In the genomic region with DNA sequence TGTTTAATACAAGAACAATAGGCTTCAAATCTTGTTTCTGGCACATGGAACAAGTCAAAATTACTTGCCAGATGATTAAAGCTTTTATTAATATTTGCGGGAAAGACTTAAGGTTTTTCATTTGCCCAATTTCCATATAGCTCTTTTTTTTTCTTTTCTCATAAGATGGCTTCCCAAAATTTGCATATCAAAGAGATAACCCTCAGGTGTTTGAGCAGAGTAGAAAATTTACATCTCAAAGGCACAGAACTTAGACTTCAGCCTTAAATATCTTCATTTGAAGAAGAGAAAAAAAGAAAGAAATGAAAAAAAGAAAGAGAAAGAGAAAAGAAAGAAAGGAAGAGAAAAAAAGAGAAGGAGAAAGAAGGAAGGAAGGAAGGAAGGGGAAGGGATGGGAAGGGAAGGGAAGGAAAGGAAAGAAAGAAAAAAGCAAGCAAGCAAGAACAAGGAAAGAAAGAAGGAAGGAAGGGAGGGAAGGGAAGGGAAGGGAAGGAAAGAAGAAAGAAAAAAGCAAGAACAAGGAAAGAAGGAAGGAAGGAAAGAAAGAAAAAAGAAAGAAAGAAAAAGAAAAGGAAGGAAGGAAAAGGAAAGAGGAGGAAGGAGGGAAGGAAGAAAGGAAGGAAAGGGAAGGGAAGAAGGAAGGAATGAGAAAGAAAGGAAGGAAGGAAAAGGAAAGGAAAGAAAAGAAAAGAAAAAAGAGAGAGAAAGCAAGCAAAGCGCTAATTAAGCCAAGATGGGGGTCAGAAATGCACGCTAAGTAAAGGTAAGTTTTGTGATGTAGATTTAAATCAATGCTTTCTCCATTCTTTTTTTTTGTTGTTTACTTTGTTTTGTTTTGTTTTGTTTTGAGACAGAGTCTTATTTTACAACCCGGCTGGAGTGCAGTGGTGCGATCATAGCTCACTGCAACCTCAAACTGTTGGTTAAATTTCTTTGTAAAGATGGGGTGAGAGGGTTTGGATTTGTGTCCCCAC, we compare ENCODE assay signal across 1 cellular context.
TF ChIP-seq lines count a peak whose summit lies in the region.

No MANE protein-coding gene starts in this region.

TF ChIP-seq in K562, 482 proteins besides CTCF, POLR2A, EP300 and RAD21 (continued from another document and continues in another):
- TF ChIP-seq, protein P1, sequence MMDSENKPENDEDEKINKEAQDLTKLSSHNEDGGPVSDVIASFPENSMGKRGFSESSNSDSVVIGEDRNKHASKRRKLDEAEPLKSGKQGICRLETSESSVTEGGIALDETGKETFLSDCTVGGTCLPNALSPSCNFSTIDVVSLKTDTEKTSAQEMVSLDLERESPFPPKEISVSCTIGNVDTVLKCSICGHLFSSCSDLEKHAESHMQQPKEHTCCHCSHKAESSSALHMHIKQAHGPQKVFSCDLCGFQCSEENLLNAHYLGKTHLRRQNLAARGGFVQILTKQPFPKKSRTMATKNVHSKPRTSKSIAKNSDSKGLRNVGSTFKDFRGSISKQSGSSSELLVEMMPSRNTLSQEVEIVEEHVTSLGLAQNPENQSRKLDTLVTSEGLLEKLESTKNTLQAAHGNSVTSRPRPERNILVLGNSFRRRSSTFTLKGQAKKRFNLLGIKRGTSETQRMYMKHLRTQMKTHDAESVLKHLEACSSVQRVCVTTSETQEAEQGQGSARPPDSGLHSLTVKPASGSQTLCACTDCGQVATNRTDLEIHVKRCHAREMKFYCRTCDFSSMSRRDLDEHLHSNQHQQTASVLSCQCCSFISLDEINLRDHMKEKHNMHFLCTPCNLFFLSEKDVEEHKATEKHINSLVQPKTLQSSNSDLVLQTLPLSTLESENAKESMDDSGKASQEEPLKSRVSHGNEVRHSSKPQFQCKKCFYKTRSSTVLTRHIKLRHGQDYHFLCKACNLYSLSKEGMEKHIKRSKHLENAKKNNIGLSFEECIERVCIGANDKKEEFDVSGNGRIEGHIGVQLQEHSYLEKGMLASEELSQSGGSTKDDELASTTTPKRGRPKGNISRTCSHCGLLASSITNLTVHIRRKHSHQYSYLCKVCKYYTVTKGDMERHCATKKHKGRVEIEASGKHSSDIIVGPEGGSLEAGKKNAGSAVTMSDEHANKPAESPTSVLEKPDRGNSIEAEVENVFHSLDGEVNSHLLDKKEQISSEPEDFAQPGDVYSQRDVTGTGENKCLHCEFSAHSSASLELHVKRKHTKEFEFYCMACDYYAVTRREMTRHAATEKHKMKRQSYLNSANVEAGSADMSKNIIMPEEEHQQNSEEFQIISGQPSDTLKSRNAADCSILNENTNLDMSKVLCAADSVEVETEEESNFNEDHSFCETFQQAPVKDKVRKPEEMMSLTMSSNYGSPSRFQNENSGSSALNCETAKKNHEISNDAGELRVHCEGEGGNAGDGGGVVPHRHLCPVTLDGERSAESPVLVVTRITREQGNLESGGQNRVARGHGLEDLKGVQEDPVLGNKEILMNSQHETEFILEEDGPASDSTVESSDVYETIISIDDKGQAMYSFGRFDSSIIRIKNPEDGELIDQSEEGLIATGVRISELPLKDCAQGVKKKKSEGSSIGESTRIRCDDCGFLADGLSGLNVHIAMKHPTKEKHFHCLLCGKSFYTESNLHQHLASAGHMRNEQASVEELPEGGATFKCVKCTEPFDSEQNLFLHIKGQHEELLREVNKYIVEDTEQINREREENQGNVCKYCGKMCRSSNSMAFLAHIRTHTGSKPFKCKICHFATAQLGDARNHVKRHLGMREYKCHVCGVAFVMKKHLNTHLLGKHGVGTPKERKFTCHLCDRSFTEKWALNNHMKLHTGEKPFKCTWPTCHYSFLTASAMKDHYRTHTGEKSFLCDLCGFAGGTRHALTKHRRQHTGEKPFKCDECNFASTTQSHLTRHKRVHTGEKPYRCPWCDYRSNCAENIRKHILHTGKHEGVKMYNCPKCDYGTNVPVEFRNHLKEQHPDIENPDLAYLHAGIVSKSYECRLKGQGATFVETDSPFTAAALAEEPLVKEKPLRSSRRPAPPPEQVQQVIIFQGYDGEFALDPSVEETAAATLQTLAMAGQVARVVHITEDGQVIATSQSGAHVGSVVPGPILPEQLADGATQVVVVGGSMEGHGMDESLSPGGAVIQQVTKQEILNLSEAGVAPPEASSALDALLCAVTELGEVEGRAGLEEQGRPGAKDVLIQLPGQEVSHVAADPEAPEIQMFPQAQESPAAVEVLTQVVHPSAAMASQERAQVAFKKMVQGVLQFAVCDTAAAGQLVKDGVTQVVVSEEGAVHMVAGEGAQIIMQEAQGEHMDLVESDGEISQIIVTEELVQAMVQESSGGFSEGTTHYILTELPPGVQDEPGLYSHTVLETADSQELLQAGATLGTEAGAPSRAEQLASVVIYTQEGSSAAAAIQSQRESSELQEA (IDR thresholded peaks at IDR 0.05; ENCODE audit: low read depth) = peak; percentile 47; the same call in 1 of the 2 replicates
- TF ChIP-seq, protein P2, sequence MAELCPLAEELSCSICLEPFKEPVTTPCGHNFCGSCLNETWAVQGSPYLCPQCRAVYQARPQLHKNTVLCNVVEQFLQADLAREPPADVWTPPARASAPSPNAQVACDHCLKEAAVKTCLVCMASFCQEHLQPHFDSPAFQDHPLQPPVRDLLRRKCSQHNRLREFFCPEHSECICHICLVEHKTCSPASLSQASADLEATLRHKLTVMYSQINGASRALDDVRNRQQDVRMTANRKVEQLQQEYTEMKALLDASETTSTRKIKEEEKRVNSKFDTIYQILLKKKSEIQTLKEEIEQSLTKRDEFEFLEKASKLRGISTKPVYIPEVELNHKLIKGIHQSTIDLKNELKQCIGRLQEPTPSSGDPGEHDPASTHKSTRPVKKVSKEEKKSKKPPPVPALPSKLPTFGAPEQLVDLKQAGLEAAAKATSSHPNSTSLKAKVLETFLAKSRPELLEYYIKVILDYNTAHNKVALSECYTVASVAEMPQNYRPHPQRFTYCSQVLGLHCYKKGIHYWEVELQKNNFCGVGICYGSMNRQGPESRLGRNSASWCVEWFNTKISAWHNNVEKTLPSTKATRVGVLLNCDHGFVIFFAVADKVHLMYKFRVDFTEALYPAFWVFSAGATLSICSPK (IDR thresholded peaks at IDR 0.05; ENCODE audit: borderline replicate concordance) = peak; percentile 95
- TF ChIP-seq, protein P3, sequence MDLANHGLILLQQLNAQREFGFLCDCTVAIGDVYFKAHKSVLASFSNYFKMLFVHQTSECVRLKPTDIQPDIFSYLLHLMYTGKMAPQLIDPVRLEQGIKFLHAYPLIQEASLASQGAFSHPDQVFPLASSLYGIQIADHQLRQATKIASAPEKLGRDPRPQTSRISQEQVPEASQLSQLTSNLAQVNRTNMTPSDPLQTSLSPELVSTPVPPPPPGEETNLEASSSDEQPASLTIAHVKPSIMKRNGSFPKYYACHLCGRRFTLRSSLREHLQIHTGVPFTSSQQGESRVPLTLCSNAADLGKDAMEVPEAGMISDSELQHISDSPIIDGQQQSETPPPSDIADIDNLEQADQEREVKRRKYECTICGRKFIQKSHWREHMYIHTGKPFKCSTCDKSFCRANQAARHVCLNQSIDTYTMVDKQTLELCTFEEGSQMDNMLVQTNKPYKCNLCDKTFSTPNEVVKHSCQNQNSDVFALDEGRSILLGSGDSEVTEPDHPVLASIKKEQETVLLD (IDR thresholded peaks at IDR 0.05) = peak; percentile 84; the same call in 1 of the 2 replicates
- TF ChIP-seq ZZZ3 (IDR thresholded peaks at IDR 0.05) = peak; percentile 31; the same call in 1 of the 2 replicates
- peak; percentile 36; the same call in 1 of the 2 replicates for TF ChIP-seq EHMT2 (IDR thresholded peaks at IDR 0.05)
- peak; percentile 10; the same call in 1 of the 2 replicates for TF ChIP-seq NCOA1 (IDR thresholded peaks at IDR 0.05; ENCODE audit: low read depth)
- peak; percentile 14; the same call in 1 of the 2 replicates for TF ChIP-seq NFIC (IDR thresholded peaks at IDR 0.05)
- no peak for TF ChIP-seq SIN3B (IDR thresholded peaks at IDR 0.05; ENCODE audit: low read depth)
- peak; percentile 79 for TF ChIP-seq U2AF1 (optimal IDR thresholded peaks at IDR 0.05; ENCODE audit: low read depth, low read length)
- peak; percentile 71; the same call in 1 of the 2 replicates for TF ChIP-seq PHB2 (IDR thresholded peaks at IDR 0.05; ENCODE audit: low read depth)
- TF ChIP-seq, protein P4, sequence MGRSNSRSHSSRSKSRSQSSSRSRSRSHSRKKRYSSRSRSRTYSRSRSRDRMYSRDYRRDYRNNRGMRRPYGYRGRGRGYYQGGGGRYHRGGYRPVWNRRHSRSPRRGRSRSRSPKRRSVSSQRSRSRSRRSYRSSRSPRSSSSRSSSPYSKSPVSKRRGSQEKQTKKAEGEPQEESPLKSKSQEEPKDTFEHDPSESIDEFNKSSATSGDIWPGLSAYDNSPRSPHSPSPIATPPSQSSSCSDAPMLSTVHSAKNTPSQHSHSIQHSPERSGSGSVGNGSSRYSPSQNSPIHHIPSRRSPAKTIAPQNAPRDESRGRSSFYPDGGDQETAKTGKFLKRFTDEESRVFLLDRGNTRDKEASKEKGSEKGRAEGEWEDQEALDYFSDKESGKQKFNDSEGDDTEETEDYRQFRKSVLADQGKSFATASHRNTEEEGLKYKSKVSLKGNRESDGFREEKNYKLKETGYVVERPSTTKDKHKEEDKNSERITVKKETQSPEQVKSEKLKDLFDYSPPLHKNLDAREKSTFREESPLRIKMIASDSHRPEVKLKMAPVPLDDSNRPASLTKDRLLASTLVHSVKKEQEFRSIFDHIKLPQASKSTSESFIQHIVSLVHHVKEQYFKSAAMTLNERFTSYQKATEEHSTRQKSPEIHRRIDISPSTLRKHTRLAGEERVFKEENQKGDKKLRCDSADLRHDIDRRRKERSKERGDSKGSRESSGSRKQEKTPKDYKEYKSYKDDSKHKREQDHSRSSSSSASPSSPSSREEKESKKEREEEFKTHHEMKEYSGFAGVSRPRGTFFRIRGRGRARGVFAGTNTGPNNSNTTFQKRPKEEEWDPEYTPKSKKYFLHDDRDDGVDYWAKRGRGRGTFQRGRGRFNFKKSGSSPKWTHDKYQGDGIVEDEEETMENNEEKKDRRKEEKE (IDR thresholded peaks at IDR 0.05; ENCODE audit: borderline replicate concordance in 1 of 2, control insufficient read depth in 1 of 2, low read depth in 2 of 2, low read length in 1 of 2) = peak in 1 of 2 experiments; percentile 55; a peak in 1 of 4 replicates
- TF ChIP-seq HEY1 (CRISPR knock-in tag; IDR thresholded peaks at IDR 0.05; ENCODE audit: borderline replicate concordance) = no peak
- TF ChIP-seq KHSRP (IDR thresholded peaks at IDR 0.05) = peak; percentile 48; the same call in 1 of the 2 replicates
- TF ChIP-seq, protein P5, sequence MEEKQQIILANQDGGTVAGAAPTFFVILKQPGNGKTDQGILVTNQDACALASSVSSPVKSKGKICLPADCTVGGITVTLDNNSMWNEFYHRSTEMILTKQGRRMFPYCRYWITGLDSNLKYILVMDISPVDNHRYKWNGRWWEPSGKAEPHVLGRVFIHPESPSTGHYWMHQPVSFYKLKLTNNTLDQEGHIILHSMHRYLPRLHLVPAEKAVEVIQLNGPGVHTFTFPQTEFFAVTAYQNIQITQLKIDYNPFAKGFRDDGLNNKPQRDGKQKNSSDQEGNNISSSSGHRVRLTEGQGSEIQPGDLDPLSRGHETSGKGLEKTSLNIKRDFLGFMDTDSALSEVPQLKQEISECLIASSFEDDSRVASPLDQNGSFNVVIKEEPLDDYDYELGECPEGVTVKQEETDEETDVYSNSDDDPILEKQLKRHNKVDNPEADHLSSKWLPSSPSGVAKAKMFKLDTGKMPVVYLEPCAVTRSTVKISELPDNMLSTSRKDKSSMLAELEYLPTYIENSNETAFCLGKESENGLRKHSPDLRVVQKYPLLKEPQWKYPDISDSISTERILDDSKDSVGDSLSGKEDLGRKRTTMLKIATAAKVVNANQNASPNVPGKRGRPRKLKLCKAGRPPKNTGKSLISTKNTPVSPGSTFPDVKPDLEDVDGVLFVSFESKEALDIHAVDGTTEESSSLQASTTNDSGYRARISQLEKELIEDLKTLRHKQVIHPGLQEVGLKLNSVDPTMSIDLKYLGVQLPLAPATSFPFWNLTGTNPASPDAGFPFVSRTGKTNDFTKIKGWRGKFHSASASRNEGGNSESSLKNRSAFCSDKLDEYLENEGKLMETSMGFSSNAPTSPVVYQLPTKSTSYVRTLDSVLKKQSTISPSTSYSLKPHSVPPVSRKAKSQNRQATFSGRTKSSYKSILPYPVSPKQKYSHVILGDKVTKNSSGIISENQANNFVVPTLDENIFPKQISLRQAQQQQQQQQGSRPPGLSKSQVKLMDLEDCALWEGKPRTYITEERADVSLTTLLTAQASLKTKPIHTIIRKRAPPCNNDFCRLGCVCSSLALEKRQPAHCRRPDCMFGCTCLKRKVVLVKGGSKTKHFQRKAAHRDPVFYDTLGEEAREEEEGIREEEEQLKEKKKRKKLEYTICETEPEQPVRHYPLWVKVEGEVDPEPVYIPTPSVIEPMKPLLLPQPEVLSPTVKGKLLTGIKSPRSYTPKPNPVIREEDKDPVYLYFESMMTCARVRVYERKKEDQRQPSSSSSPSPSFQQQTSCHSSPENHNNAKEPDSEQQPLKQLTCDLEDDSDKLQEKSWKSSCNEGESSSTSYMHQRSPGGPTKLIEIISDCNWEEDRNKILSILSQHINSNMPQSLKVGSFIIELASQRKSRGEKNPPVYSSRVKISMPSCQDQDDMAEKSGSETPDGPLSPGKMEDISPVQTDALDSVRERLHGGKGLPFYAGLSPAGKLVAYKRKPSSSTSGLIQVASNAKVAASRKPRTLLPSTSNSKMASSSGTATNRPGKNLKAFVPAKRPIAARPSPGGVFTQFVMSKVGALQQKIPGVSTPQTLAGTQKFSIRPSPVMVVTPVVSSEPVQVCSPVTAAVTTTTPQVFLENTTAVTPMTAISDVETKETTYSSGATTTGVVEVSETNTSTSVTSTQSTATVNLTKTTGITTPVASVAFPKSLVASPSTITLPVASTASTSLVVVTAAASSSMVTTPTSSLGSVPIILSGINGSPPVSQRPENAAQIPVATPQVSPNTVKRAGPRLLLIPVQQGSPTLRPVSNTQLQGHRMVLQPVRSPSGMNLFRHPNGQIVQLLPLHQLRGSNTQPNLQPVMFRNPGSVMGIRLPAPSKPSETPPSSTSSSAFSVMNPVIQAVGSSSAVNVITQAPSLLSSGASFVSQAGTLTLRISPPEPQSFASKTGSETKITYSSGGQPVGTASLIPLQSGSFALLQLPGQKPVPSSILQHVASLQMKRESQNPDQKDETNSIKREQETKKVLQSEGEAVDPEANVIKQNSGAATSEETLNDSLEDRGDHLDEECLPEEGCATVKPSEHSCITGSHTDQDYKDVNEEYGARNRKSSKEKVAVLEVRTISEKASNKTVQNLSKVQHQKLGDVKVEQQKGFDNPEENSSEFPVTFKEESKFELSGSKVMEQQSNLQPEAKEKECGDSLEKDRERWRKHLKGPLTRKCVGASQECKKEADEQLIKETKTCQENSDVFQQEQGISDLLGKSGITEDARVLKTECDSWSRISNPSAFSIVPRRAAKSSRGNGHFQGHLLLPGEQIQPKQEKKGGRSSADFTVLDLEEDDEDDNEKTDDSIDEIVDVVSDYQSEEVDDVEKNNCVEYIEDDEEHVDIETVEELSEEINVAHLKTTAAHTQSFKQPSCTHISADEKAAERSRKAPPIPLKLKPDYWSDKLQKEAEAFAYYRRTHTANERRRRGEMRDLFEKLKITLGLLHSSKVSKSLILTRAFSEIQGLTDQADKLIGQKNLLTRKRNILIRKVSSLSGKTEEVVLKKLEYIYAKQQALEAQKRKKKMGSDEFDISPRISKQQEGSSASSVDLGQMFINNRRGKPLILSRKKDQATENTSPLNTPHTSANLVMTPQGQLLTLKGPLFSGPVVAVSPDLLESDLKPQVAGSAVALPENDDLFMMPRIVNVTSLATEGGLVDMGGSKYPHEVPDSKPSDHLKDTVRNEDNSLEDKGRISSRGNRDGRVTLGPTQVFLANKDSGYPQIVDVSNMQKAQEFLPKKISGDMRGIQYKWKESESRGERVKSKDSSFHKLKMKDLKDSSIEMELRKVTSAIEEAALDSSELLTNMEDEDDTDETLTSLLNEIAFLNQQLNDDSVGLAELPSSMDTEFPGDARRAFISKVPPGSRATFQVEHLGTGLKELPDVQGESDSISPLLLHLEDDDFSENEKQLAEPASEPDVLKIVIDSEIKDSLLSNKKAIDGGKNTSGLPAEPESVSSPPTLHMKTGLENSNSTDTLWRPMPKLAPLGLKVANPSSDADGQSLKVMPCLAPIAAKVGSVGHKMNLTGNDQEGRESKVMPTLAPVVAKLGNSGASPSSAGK (IDR thresholded peaks at IDR 0.05) = peak; percentile 11; the same call in 1 of the 2 replicates
